8 cellular contexts compared by ENCODE assay signal in the genomic region with DNA sequence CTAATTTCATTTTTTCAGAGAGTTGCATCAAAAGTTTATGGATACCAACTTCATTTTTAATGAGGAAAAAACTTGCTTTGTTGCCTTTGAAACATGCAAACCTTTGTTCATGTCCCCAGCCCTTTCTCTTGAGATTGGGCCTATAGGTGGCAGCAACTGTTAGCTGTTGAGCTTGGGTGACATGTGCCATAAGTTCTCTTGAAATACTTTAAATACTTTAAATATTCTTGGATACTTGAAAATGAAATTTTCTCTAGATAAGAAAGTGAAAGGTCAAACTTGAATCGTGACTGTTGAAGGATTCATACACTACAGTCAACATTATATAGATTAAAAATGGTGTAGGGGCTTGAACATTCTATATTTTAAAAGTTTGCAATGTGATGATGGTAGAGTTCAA.
DNase-seq lines count a peak whose midpoint lies in the region; FAIRE-seq and TF ChIP-seq lines count a peak whose summit lies in the region.

No MANE protein-coding gene starts in this region.

- H3K9me3 ChIP-seq in Loucy (ENCODE audit: insufficient read depth, low read depth, low read length): no peaks in the 10 kb centered on the region
- peaks cover 0 to 11% (median 0%) of the 10 kb centered on the region in 3 donors for H3K9me3 ChIP-seq in tibial artery

- H3K4me2 ChIP-seq in Loucy (ENCODE audit: low read depth, low read length, poor library complexity, severe bottlenecking): no peak overlapping the region

- peak overlapping the region; percentile 67 for H2AFZ ChIP-seq in Loucy (ENCODE audit: low read length)

- peak; percentile 97 for TF ChIP-seq CTCF in Loucy (conservative IDR thresholded peaks at IDR 0.05; ENCODE audit: low read length)
- TF ChIP-seq CTCF in tibial artery (IDR thresholded peaks at IDR 0.05): peak; percentile 32 to 52

- H3K4me1 ChIP-seq in Loucy (ENCODE audit: insufficient read depth, low read length, poor library complexity, severe bottlenecking): no peaks in the 10 kb centered on the region
- H3K4me1 ChIP-seq in tibial artery: peaks cover 0 to 10% (median 2%) of the 10 kb centered on the region in 4 donors

- no peak overlapping the region for H3K27ac ChIP-seq in tibial artery

- H3F3A ChIP-seq in Loucy (ENCODE audit: low read depth): no peaks in the 10 kb centered on the region

- peak; percentile 96 for FAIRE-seq in islet of Langerhans (lab: Jason Lieb, UNC)

- peak; percentile 35 for DNase-seq in NCI-H82 (lab: John Stamatoyannopoulos, UW)
- DNase-seq in NCI-H82 treated with DMSO at 0.1 percent for 48 hours (lab: John Stamatoyannopoulos, UW; ENCODE audit: unreplicated experiment): no peak
- peak; percentile 28 for DNase-seq in amniotic stem cell (lab: John Stamatoyannopoulos, UW)
- peak in 1 of 2 donors; percentile 25 for DNase-seq in tibial artery
- no peak for DNase-seq in HuH-7 (ENCODE audit: low spot score)
- DNase-seq in activated CD4-positive, alpha-beta T cell treated with anti-CD3 and anti-CD28 coated beads, Interleukin-2, amount 50 U/mL, for 4 hours: no peak

- H3K27me3 ChIP-seq in Loucy (ENCODE audit: insufficient read depth, low read length, poor library complexity, severe bottlenecking) (no peaks in the 10 kb centered on the region), tibial artery (no peaks in the 10 kb centered on the region)

- no peaks in the 10 kb centered on the region for H3K9me2 ChIP-seq in Loucy (replicated peaks; ENCODE audit: low read depth, low read length)

- no peaks in the 10 kb centered on the region for H4K20me1 ChIP-seq in Loucy (ENCODE audit: insufficient read depth, low read length, poor library complexity, severe bottlenecking)

- H3K4me3 ChIP-seq in Loucy (ENCODE audit: low read length, poor library complexity, severe bottlenecking) (no peak overlapping the region), tibial artery (no peak overlapping the region)

- H3K9ac ChIP-seq in Loucy (ENCODE audit: low read depth, low read length, poor library complexity, severe bottlenecking): no peak overlapping the region

- intact Hi-C loops in tibial artery (cut with DNase I; ENCODE audit: low total_unique reads): loop anchor here (10.0 kb wide), 1 partner anchor 589 kb away; no protein-coding TSS in a partner anchor

- H3K79me2 ChIP-seq in Loucy (ENCODE audit: insufficient read depth, low read length): no peaks in the 10 kb centered on the region

- H3K36me3 ChIP-seq in Loucy (ENCODE audit: insufficient read depth, low read length) (no peaks in the 10 kb centered on the region), tibial artery (no peaks in the 10 kb centered on the region)

Comparison
In these comparisons a context has a peak if more than half of its experiments do, and no peak if none do; other contexts are left out.
1. DNase-seq: peak in NCI-H82 (single experiment) and amniotic stem cell (single experiment); none in NCI-H82 treated with DMSO at 0.1 percent for 48 hours (single experiment), HuH-7 (single experiment) and activated CD4-positive, alpha-beta T cell treated with anti-CD3 and anti-CD28 coated beads, Interleukin-2, amount 50 U/mL, for 4 hours (0 of 2).